ENCODE assay signal across 16 cellular contexts in the genomic region with DNA sequence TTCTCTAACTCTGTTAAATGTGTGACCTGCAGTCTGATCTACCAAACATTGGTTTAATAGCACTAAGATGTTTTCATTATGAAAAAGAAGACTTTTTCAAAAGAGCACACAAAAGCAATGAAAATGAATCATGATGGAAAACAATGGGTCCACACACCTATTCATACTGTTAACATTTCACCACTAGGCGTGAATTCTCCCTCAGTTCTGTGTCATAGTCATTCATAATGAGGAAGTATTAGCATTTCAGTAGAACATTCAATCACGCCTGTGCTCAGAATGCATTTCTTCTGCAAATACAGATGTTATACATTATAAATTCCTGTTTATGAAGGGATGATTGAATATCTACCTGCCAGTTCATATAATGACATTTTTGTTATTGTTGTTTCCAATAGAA. TPM values are rescaled to one million over a fixed set of nuclear protein-coding genes. Genes with fewer than 3 reads are reported as not detected.
A peak's percentile ranks its signal among the peaks of the same experiment; 100 is the strongest.
DNase-seq lines count a peak whose midpoint lies in the region; ATAC-seq, FAIRE-seq and TF ChIP-seq lines count a peak whose summit lies in the region.
"Had no signal": no experiment of that assay in that cellular context is flagged by ENCODE, and none has a peak within 500 bp of the region (broad histone marks: within the 10 kb centered on the region; RNA-seq: fewer than 3 reads in every experiment).

No MANE protein-coding gene starts in this region.

- no peaks in the 10 kb centered on the region for H3K9me3 Mint-ChIP-seq in MCF 10A (ENCODE audit: unreplicated experiment)

- H3K4me3 ChIP-seq in breast epithelium, result no peak overlapping the region
- H3K4me3 ChIP-seq: Peyer's patch, psoas muscle, vagina had no signal

- H3K36me3 Mint-ChIP-seq in MCF 10A (ENCODE audit: insufficient read depth, unreplicated experiment), result no peaks in the 10 kb centered on the region

- no TSS peak for BruUV-seq in MCF 10A (replicated peaks; lab: Mats Ljungman, UMichigan)

- DNase-seq in MCF 10A (ENCODE audit: unreplicated experiment) (peak; percentile 54), breast epithelium (ENCODE audit: low spot score in 2 of 2) (no peak), RWPE1 (ENCODE audit: low spot score) (peak; percentile 42), foreskin keratinocyte (peak in 1 of 2 donors; percentile 63), germinal center (ENCODE audit: low spot score) (no peak), GM12892 (ENCODE audit: insufficient read length) (no peak), dedifferentiated amniotic fluid mesenchymal stem cell (ENCODE audit: extremely low spot score) (no peak), NCI-H2227 (lab: John Stamatoyannopoulos, UW; ENCODE audit: unreplicated experiment) (no peak)
- DNase-seq: MM.1S; NCI-H345; Peyer's patch; psoas muscle; stimulated activated CD8-positive, alpha-beta memory T cell treated with anti-CD3 and anti-CD28 coated beads, Interleukin-4, amount 100 ng/mL, for 48 hours had no signal

- H3K27me3 ChIP-seq in breast epithelium (no peaks in the 10 kb centered on the region), foreskin keratinocyte (no peaks in the 10 kb centered on the region)
- H3K27me3 ChIP-seq: Peyer's patch, vagina had no signal

- POLR2A ChIA-PET in MCF 10A (lab: Yijun Ruan, JAX) (interaction anchor here (0.8 to 1.9 kb wide), 4 partner anchors 8 to 627 kb away, joined by 3 to 8 read pairs (median 8); no protein-coding TSS in a partner anchor), RWPE1 (lab: Yijun Ruan, JAX; ENCODE audit: low non-redundant PET) (no interaction called here)

- TF ChIP-seq CTCF in MCF 10A (IDR thresholded peaks at IDR 0.05; ENCODE audit: unreplicated experiment) (no peak), breast epithelium (IDR thresholded peaks at IDR 0.05) (no peak), RWPE1 (conservative IDR thresholded peaks at IDR 0.05; ENCODE audit: low read depth) (no peak), foreskin keratinocyte (conservative IDR thresholded peaks at IDR 0.05) (peak; percentile 53)

- FAIRE-seq in GM12892 (lab: Jason Lieb, UNC), result no peak
- FAIRE-seq: D721Med had no signal

- H3K27ac ChIP-seq in breast epithelium (no peak overlapping the region), RWPE1 (no peak overlapping the region), foreskin keratinocyte (no peak overlapping the region)
- H3K27ac ChIP-seq: psoas muscle had no signal

- peaks cover 19% of the 10 kb centered on the region for H3K4me1 Mint-ChIP-seq in MCF 10A (ENCODE audit: insufficient read depth, unreplicated experiment)

- intact Hi-C loops in MCF 10A (cut with micrococcal nuclease), result loop anchor here (10.0 kb wide), 1 partner anchor 185 kb away; no protein-coding TSS in a partner anchor
- intact Hi-C loops in breast epithelium (cut with DNase I; ENCODE audit: low total_unique reads), result no loop called here

- H3K4me1 ChIP-seq in breast epithelium (peaks cover 3 to 8% of the 10 kb centered on the region in 2 donors), foreskin keratinocyte (peaks cover 32% of the 10 kb centered on the region)

- no peaks in the 10 kb centered on the region for H3K9me3 ChIP-seq in breast epithelium
- H3K9me3 ChIP-seq: Peyer's patch, psoas muscle, vagina had no signal

- CTCF ChIA-PET in MCF 10A (lab: Yijun Ruan, JAX), result interaction anchor here (0.7 kb wide), 2 partner anchors 8 to 627 kb away, joined by 3 to 4 read pairs; no protein-coding TSS in a partner anchor
- CTCF ChIA-PET in RWPE1 (lab: Yijun Ruan, JAX), result interaction anchor here (0.7 kb wide), 1 partner anchor 553 kb away, joined by 3 read pairs; no protein-coding TSS in a partner anchor

- no peaks in the 10 kb centered on the region for H3K36me3 ChIP-seq in breast epithelium
- H3K36me3 ChIP-seq: Peyer's patch, vagina had no signal

- TF ChIP-seq POLR2A in breast epithelium (IDR thresholded peaks at IDR 0.05) (no peak), GM12892 (IDR thresholded peaks at IDR 0.05; ENCODE audit: low read depth, low read length) (no peak)

- no peak overlapping the region for H3K27ac Mint-ChIP-seq in MCF 10A (ENCODE audit: low read depth, unreplicated experiment)
- H3K27ac Mint-ChIP-seq: activated naive CD8-positive, alpha-beta T cell had no signal

- ATAC-seq in foreskin keratinocyte, result peak; percentile 78
- ATAC-seq: psoas muscle had no signal

- no peaks in the 10 kb centered on the region for H3K27me3 Mint-ChIP-seq in MCF 10A (ENCODE audit: insufficient read depth, unreplicated experiment)
- H3K27me3 Mint-ChIP-seq: activated naive CD8-positive, alpha-beta T cell had no signal

- no peak overlapping the region for H3K4me3 Mint-ChIP-seq in MCF 10A (ENCODE audit: unreplicated experiment)
- H3K4me3 Mint-ChIP-seq: activated naive CD8-positive, alpha-beta T cell had no signal

RNA-seq across cellular contexts. Expression of a gene that starts 35.9 kb away (rescaled TPM):
- 4.3 and 7.6 TPM in 2 replicates for total RNA-seq in MCF 10A (2022)
- total RNA-seq in breast epithelium, result 10 to 100 TPM; 16.1 to 34.4 (median 19.3) TPM
- 2.1 and 2.6 TPM in 2 replicates for total RNA-seq in foreskin keratinocyte
- polyA plus RNA-seq in foreskin keratinocyte, result 1.3 and 1.7 TPM in 2 replicates
- 1.3 TPM for polyA plus RNA-seq in GM12892 (2012; ENCODE audit: missing spikeins)

Comparison
In these comparisons a context has a peak if more than half of its experiments do, and no peak if none do; other contexts are left out.
1. DNase-seq: peak in MCF 10A (single experiment) and RWPE1 (single experiment); none in breast epithelium (0 of 2), germinal center (single experiment), GM12892 (single experiment), dedifferentiated amniotic fluid mesenchymal stem cell (single experiment) and NCI-H2227 (single experiment).